Comparison of ENCODE assay signal across 1 cellular context in genomic region chr19:47713046-47714021, GRCh38.
TF ChIP-seq lines count a peak whose summit lies in the region.

EHD2 (plus strand) TSS chr19:47713422; CDS start chr19:47716613, 3,191 bp downstream.

TF ChIP-seq in endothelial cell of umbilical vein, 7 proteins besides CTCF, POLR2A, EP300 and RAD21 (continued from another document):
- peak; percentile 96 for TF ChIP-seq POLR2AphosphoS5 (IDR thresholded peaks at IDR 0.05; ENCODE audit: insufficient read depth, low read depth, low read length)
